9 cellular contexts compared by ENCODE assay signal in genomic region chr11:35412285-35412684, GRCh38. TPM values are rescaled to one million over a fixed set of nuclear protein-coding genes. Genes with fewer than 3 reads are reported as not detected.
DNase-seq lines count a peak whose midpoint lies in the region; ATAC-seq, FAIRE-seq and TF ChIP-seq lines count a peak whose summit lies in the region.
"Had no signal": no experiment of that assay in that cellular context is flagged by ENCODE, and none has a peak within 500 bp of the region (broad histone marks: within the 10 kb centered on the region; RNA-seq: fewer than 3 reads in every experiment).

No MANE protein-coding gene starts in this region.

- H3K9me1 ChIP-seq in endothelial cell of umbilical vein (replicated peaks; ENCODE audit: control insufficient read depth, extremely low read depth, insufficient read depth, low read length): no peaks in the 10 kb centered on the region

- TF ChIP-seq CTCF in 22Rv1 (IDR thresholded peaks at IDR 0.05) (peak; percentile 53), GM12864 (IDR thresholded peaks at IDR 0.05; ENCODE audit: low read depth, low read length, missing control alignments) (peak; percentile 53), endothelial cell of umbilical vein (IDR thresholded peaks at IDR 0.05; ENCODE audit: extremely low read depth in 1 of 2, insufficient read depth in 1 of 2, low read depth in 1 of 2, low read length in 2 of 2) (peak; percentile 9 to 34)

- DNase-seq in GM12864 (ENCODE audit: low read depth) (no peak), NCI-H460 (ENCODE audit: extremely low read depth, low read depth) (peak; percentile 8), endothelial cell of umbilical vein (ENCODE audit: low read depth, low spot score) (peak; percentile 4), SKM-1 treated with dmso at 0.1 percent for 144 hours (lab: John Stamatoyannopoulos, UW; ENCODE audit: unreplicated experiment) (no peak)

- no peaks in the 10 kb centered on the region for H3K36me3 ChIP-seq in endothelial cell of umbilical vein (ENCODE audit: control insufficient read depth in 2 of 2, extremely low read depth in 1 of 2, insufficient read depth in 2 of 2, low read length in 2 of 2)

- H3K9ac ChIP-seq in endothelial cell of umbilical vein (replicated peaks; ENCODE audit: extremely low read depth, insufficient read depth, low read length): no peak overlapping the region

- no peak overlapping the region for H3K27ac ChIP-seq in 22Rv1
- no peak overlapping the region for H3K27ac ChIP-seq in endothelial cell of umbilical vein (ENCODE audit: insufficient read depth, low read depth, low read length)

- H3K79me2 ChIP-seq in endothelial cell of umbilical vein (ENCODE audit: control insufficient read depth, insufficient read depth, low read length): no peaks in the 10 kb centered on the region

- BruUV-seq in endothelial cell of umbilical vein (replicated peaks; lab: Mats Ljungman, UMichigan): no TSS peak

- H3K4me3 ChIP-seq in GM12864 (ENCODE audit: low read depth, low read length) (no peak overlapping the region), endothelial cell of umbilical vein (replicated peaks in 1 of 3; ENCODE audit: insufficient read depth in 1 of 3, low read depth in 1 of 3, low read length in 3 of 3) (no peak overlapping the region)

- H4K20me1 ChIP-seq in endothelial cell of umbilical vein (replicated peaks; ENCODE audit: control insufficient read depth, extremely low read depth, insufficient read depth, low read length): no peaks in the 10 kb centered on the region

- H3K4me2 ChIP-seq in endothelial cell of umbilical vein (ENCODE audit: insufficient read depth, low read length): no peak overlapping the region

- FAIRE-seq in endothelial cell of umbilical vein (lab: Jason Lieb, UNC): no peak

- intact Hi-C loops in endothelial cell of umbilical vein (cut with micrococcal nuclease): no loop called here

- dilution Hi-C loops in endothelial cell of umbilical vein (cut with MboI; ENCODE audit: extremely low pct_ligation_motif_present, low sequenced_read_pairs): no loop called here

- CTCF ChIA-PET in endothelial cell of umbilical vein (lab: Charles Lee): interaction anchor here (0.8 to 1.9 kb wide), 4 partner anchors 11 to 900 kb away, joined by 4 to 13 read pairs (median 6); no protein-coding TSS in a partner anchor

- TF ChIP-seq POLR2A in endothelial cell of umbilical vein (IDR thresholded peaks at IDR 0.05; ENCODE audit: low read depth, low read length): no peak

- no peaks in the 10 kb centered on the region for H3K9me3 ChIP-seq in endothelial cell of umbilical vein (replicated peaks; ENCODE audit: control insufficient read depth, insufficient read depth, low read length)

- H3K27me3 ChIP-seq in endothelial cell of umbilical vein (ENCODE audit: control insufficient read depth in 2 of 2, insufficient read depth in 2 of 2, low read length in 2 of 2): peaks cover 18 to 42% of the 10 kb centered on the region in 2 experiments

- H2AFZ ChIP-seq in endothelial cell of umbilical vein (ENCODE audit: low read depth, low read length): no peak overlapping the region

- no peak for ATAC-seq in GM19324 (IDR thresholded peaks at IDR 0.05; ENCODE audit: low FRiP score, unreplicated experiment)
- no peak for ATAC-seq in GM19395 (IDR thresholded peaks at IDR 0.05; ENCODE audit: unreplicated experiment)
- no peak for ATAC-seq in HG03045 (IDR thresholded peaks at IDR 0.05; ENCODE audit: unreplicated experiment)

- H3K4me1 ChIP-seq in endothelial cell of umbilical vein (ENCODE audit: control insufficient read depth, extremely low read depth, insufficient read depth, low read length): no peaks in the 10 kb centered on the region

- POLR2A ChIA-PET in endothelial cell of umbilical vein (lab: Charles Lee): no interaction called here

TF ChIP-seq in endothelial cell of umbilical vein, 7 proteins besides CTCF, POLR2A, EP300 and RAD21:
- no peak for TF ChIP-seq MYC (IDR thresholded peaks at IDR 0.05; ENCODE audit: low read depth, low read length)
- TF ChIP-seq EZH2 (IDR thresholded peaks at IDR 0.05; ENCODE audit: borderline replicate concordance, low read depth, low read length, severe bottlenecking): no peak
- TF ChIP-seq POLR2AphosphoS5 (IDR thresholded peaks at IDR 0.05; ENCODE audit: insufficient read depth, low read depth, low read length): no peak
- TF ChIP-seq JUN (IDR thresholded peaks at IDR 0.05; ENCODE audit: borderline replicate concordance, insufficient read depth, insufficient read length, low read depth): no peak
- no peak for TF ChIP-seq FOS (IDR thresholded peaks at IDR 0.05; ENCODE audit: borderline replicate concordance, insufficient read depth, low read length)
- no peak for TF ChIP-seq GATA2 (IDR thresholded peaks at IDR 0.05; ENCODE audit: insufficient read depth, insufficient read length, low read depth, low read length)
- TF ChIP-seq, protein P1, sequence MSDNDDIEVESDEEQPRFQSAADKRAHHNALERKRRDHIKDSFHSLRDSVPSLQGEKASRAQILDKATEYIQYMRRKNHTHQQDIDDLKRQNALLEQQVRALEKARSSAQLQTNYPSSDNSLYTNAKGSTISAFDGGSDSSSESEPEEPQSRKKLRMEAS (IDR thresholded peaks at IDR 0.05; ENCODE audit: insufficient read depth, insufficient read length): no peak

RNA-seq across cellular contexts. Expression of gene SLC1A2, which starts 7.1 kb away (rescaled TPM):
- total RNA-seq in NCI-H460 (2014; rRNA removed; shearing (Covaris generic)): not detected in 2 replicates
- not detected in 2 replicates for polyA plus RNA-seq in NCI-H460 (2014; cell fraction: nucleus; rRNA removed)
- not detected in 2 replicates for total RNA-seq in endothelial cell of umbilical vein
- polyA plus RNA-seq in endothelial cell of umbilical vein: not detected in 2 replicates
- polyA plus RNA-seq in endothelial cell of umbilical vein (2011; cell fraction: cytosol; rRNA removed): not detected in 2 replicates
- polyA plus RNA-seq in endothelial cell of umbilical vein (2011; cell fraction: nucleus; rRNA removed): not detected in 2 replicates
- polyA plus RNA-seq in endothelial cell of umbilical vein (2012): not detected in 2 replicates
- not detected in 2 replicates for polyA minus RNA-seq in endothelial cell of umbilical vein
- not detected for polyA minus RNA-seq in endothelial cell of umbilical vein (2011; cell fraction: cytosol; rRNA and poly(A)+ RNA removed)
- not detected in 2 replicates for polyA minus RNA-seq in endothelial cell of umbilical vein (2011; cell fraction: nucleus; rRNA and poly(A)+ RNA removed)
- total RNA-seq: lung microvascular endothelial cell had no signal

Comparison
In these comparisons a context has a peak if more than half of its experiments do, and no peak if none do; other contexts are left out.
1. DNase-seq: peak in NCI-H460 (single experiment) and endothelial cell of umbilical vein (single experiment); none in GM12864 (single experiment) and SKM-1 treated with dmso at 0.1 percent for 144 hours (single experiment).
2. Peak in every context shown above with its lines, with median percentiles within 50 percentile points of each other: CTCF ChIP-seq.